8 cellular contexts compared by ENCODE assay signal in the genomic region with DNA sequence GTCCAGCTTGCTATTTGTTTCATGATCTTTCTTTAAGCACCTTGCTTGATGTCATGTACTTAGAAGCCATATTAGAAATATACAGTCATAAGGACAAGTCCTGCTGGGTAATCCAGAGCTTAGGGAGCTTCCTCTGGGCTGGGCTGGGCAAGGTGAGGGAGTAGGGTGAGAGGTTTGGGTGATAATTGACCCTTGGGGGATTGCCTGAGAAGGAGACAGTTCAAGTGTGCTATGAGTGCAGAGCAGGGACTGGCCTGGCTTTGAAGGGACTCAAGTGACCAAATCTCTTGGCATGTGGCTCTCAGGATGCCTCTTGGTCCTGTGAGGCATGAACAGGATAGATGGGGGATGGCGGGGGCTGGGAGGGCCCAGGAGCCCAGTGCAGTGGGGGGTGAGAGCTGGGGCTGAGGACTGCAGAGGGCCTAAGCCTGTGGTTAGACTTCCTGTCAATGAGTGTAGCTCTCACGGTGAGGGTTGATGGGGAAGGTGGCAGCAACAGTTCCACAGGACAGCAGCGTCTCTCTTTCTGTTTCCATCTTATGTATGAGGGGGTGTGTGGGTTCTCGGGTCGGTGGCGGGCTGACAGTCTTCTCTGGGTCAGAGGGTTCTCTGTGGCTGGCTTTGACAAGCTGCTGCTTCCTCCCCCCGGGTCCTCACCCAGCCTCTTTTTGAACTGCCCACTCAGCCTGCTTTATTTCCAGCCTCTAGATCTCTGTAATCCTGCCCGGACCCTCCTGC. TPM values are rescaled to one million over a fixed set of nuclear protein-coding genes. Genes with fewer than 3 reads are reported as not detected.
DNase-seq lines count a peak whose midpoint lies in the region; ATAC-seq and TF ChIP-seq lines count a peak whose summit lies in the region.

No MANE protein-coding gene starts in this region.

- ATAC-seq in HG03060 (IDR thresholded peaks at IDR 0.05; ENCODE audit: low read depth, unreplicated experiment) (peak; percentile 86), T-helper 17 cell (peak; percentile 68)

- H3K4me1 Mint-ChIP-seq in T-helper 17 cell, result peaks cover 67% of the 10 kb centered on the region

- peaks cover 7% of the 10 kb centered on the region for H3K4me1 ChIP-seq in HAP-1

- peak overlapping the region; percentile 93 for H3K4me3 Mint-ChIP-seq in T-helper 17 cell

- peak; percentile 48 for TF ChIP-seq POLR2A in GM18951 (IDR thresholded peaks at IDR 0.05; ENCODE audit: extremely low read depth, insufficient read depth, insufficient read length)

- 0 out of 2 replicates have a peak, but pooled peaks cover 4% of the 10 kb centered on the region for H3K27me3 ChIP-seq in HAP-1 (ENCODE audit: low read depth)

- H3K9me3 ChIP-seq in T-helper 17 cell (ENCODE audit: control insufficient read depth, low read length, poor library complexity, severe bottlenecking), result no peaks in the 10 kb centered on the region
- H3K9me3 ChIP-seq in HAP-1, result no peaks in the 10 kb centered on the region

- DNase-seq in T-helper 17 cell (peak; percentile 23 to 38 (median 23)), astrocyte of the hippocampus (ENCODE audit: low read depth, low spot score) (peak; percentile 39), ureter (ENCODE audit: low spot score) (no peak), OCI-M1 (lab: John Stamatoyannopoulos, UW) (no peak), HAP-1 (ENCODE audit: low spot score in 2 of 2) (no peak)
- DNase-seq in stimulated activated CD4-positive, alpha-beta T cell treated with anti-CD3 and anti-CD28 coated beads, Interleukin-4, amount 100 ng/mL, for 1 hour, result peak; percentile 61

- H3K27me3 Mint-ChIP-seq in T-helper 17 cell, result no peaks in the 10 kb centered on the region

- no peaks in the 10 kb centered on the region for H3K36me3 ChIP-seq in HAP-1 (replicated peaks)

- in situ Hi-C loops in GM18951 (cut with MboI; ENCODE audit: low sequenced_read_pairs, unreplicated experiment) (no loop called here), HAP-1 (cut with MboI; ENCODE audit: low sequenced_read_pairs) (no loop called here)

- H3K4me3 ChIP-seq in HAP-1, result no peak overlapping the region

- H3K36me3 Mint-ChIP-seq in T-helper 17 cell (ENCODE audit: low read depth), result no peaks in the 10 kb centered on the region

- peak overlapping the region; percentile 97 for H3K27ac Mint-ChIP-seq in T-helper 17 cell

RNA-seq across cellular contexts. Expression of a gene that starts 53.5 kb away (rescaled TPM):
- total RNA-seq in T-helper 17 cell, result 10 to 100 TPM; 17.4 to 22.0 TPM
- total RNA-seq in ureter, result 57.9 TPM

Comparison
In these comparisons a context has a peak if more than half of its experiments do, and no peak if none do; other contexts are left out.
1. DNase-seq: peak in T-helper 17 cell (3 of 3), astrocyte of the hippocampus (single experiment) and stimulated activated CD4-positive, alpha-beta T cell treated with anti-CD3 and anti-CD28 coated beads, Interleukin-4, amount 100 ng/mL, for 1 hour (single experiment); none in ureter (single experiment), OCI-M1 (single experiment) and HAP-1 (0 of 2).